ENCODE assay signal across 8 cellular contexts in genomic region chr10:97498076-97498840, GRCh38. TPM values are rescaled to one million over a fixed set of nuclear protein-coding genes. Genes with fewer than 3 reads are reported as not detected.
DNase-seq lines count a peak whose midpoint lies in the region; TF ChIP-seq lines count a peak whose summit lies in the region.

TSS of gene MMS19 (minus strand) at chr10:97498422. CDS start at chr10:97498384, 38 bp downstream.

- peak within 1 kb of the TSS; percentile 66 for H3K27ac ChIP-seq in neural cell (ENCODE audit: low read length)
- H3K27ac ChIP-seq in stomach, result peak within 1 kb of the TSS; percentile 90 to 95 (median 95)

- peaks cover 19 to 62% (median 38%) of the 10 kb centered on the region in 4 donors for H3K4me1 ChIP-seq in stomach

- TF ChIP-seq CTCF in fibroblast of the aortic adventitia (IDR thresholded peaks at IDR 0.05; ENCODE audit: insufficient read depth, low read length), result no peak
- TF ChIP-seq CTCF in neural cell (IDR thresholded peaks at IDR 0.05; ENCODE audit: poor library complexity, severe bottlenecking), result no peak
- TF ChIP-seq CTCF in stomach (IDR thresholded peaks at IDR 0.05), result peak in 3 of 7 experiments; percentile 13 to 44 (median 19)

- DNase-seq in ELF-1 (ENCODE audit: low read depth, low spot score), result peak; percentile 99
- DNase-seq in H7, result peak; percentile 100
- peak; percentile 97 for DNase-seq in M059J (ENCODE audit: low read depth)
- peak; percentile 95 to 97 for DNase-seq in SHP77 (lab: John Stamatoyannopoulos, UW)
- peak; percentile 99 for DNase-seq in activated effector memory CD4-positive, alpha-beta T cell treated with Interleukin-2 at 50 U/mL for 16 hours
- peak; percentile 98 for DNase-seq in fibroblast of the aortic adventitia (ENCODE audit: low read depth)
- peak; percentile 100 for DNase-seq in stomach

- no peaks in the 10 kb centered on the region for H4K20me1 ChIP-seq in neural cell (ENCODE audit: insufficient read depth)

- H2AFZ ChIP-seq in neural cell (ENCODE audit: low read depth, low read length), result peak within 1 kb of the TSS; percentile 92

- WGBS in stomach, 5 donors, result 0 to 1% (median 0%) methylated on average over 31 to 73 of the region's 73 CpGs

- peaks cover 5% of the 10 kb centered on the region for H3F3A ChIP-seq in neural cell (ENCODE audit: insufficient read depth, low read length, poor library complexity, severe bottlenecking)

- no peaks in the 10 kb centered on the region for H3K9me2 ChIP-seq in neural cell (ENCODE audit: insufficient read depth, low read length)

- H3K36me3 ChIP-seq in H7 (replicated peaks; ENCODE audit: control insufficient read depth, insufficient read depth, low read length), result peaks cover under 1% of the 10 kb centered on the region; the same call in 1 of the 2 replicates
- H3K36me3 ChIP-seq in neural cell (ENCODE audit: insufficient read depth, low read length), result no peaks in the 10 kb centered on the region
- peaks cover 0 to 3% (median 3%) of the 10 kb centered on the region in 4 donors for H3K36me3 ChIP-seq in stomach

- no peak for TF ChIP-seq RAD21 in neural cell (conservative IDR thresholded peaks at IDR 0.05)

- H3K9me3 ChIP-seq in neural cell (ENCODE audit: low read length) (no peaks in the 10 kb centered on the region), stomach (no peaks in the 10 kb centered on the region)

- H3K27me3 ChIP-seq in H7 (ENCODE audit: control insufficient read depth, insufficient read depth, low read length) (peaks cover 9% of the 10 kb centered on the region), neural cell (ENCODE audit: insufficient read depth, low read depth, low read length) (peaks cover 36% of the 10 kb centered on the region), stomach (no peaks in the 10 kb centered on the region)

- peak within 1 kb of the TSS; percentile 82 for H3K9ac ChIP-seq in neural cell (ENCODE audit: low read length)

- H3K4me3 ChIP-seq in H7 (ENCODE audit: insufficient read depth, low read depth, low read length), result peak within 1 kb of the TSS; percentile 88
- peak within 1 kb of the TSS; percentile 99 for H3K4me3 ChIP-seq in fibroblast of the aortic adventitia (ENCODE audit: low read depth, low read length)
- peak within 1 kb of the TSS; percentile 98 for H3K4me3 ChIP-seq in neural cell (ENCODE audit: low read length)
- peak within 1 kb of the TSS; percentile 76 to 97 (median 94) for H3K4me3 ChIP-seq in stomach

- peaks cover 25% of the 10 kb centered on the region for H3K79me2 ChIP-seq in neural cell (replicated peaks; ENCODE audit: insufficient read depth, low read length)

- intact Hi-C loops in stomach (cut with DNase I; ENCODE audit: low total_unique reads), result no loop called here

- peak within 1 kb of the TSS; percentile 96 for H3K4me2 ChIP-seq in neural cell (ENCODE audit: low read length)

- TF ChIP-seq POLR2A in stomach (IDR thresholded peaks at IDR 0.05), result peak in 1 of 4 donors; percentile 45

- TF ChIP-seq EP300 in neural cell (conservative IDR thresholded peaks at IDR 0.05; ENCODE audit: poor library complexity, severe bottlenecking), result no peak
- no peak for TF ChIP-seq EP300 in stomach (IDR thresholded peaks at IDR 0.05)

TF ChIP-seq in neural cell, 6 proteins besides CTCF, POLR2A, EP300 and RAD21:
- TF ChIP-seq REST (IDR thresholded peaks at IDR 0.05; ENCODE audit: borderline replicate concordance), result peak; percentile 84
- peak; percentile 82 for TF ChIP-seq MXI1 (conservative IDR thresholded peaks at IDR 0.05; ENCODE audit: poor library complexity, severe bottlenecking)
- no peak for TF ChIP-seq SMC3 (conservative IDR thresholded peaks at IDR 0.05; ENCODE audit: poor library complexity)
- TF ChIP-seq TAF1 (IDR thresholded peaks at IDR 0.05; ENCODE audit: low read depth), result peak; percentile 85
- no peak for TF ChIP-seq EZH2 (IDR thresholded peaks at IDR 0.05; ENCODE audit: borderline replicate concordance, insufficient read depth, low read length, poor library complexity, severe bottlenecking)
- TF ChIP-seq POLR2AphosphoS5 (IDR thresholded peaks at IDR 0.05), result peak; percentile 81

RNA-seq across cellular contexts. Expression of gene MMS19, which starts in this region (rescaled TPM):
- total RNA-seq in H7 (2014; rRNA removed; shearing (Covaris generic)), result 177 and 188 TPM in 2 replicates
- total RNA-seq in M059J (2014; rRNA removed; shearing (Covaris generic)), result 68.0 and 71.8 TPM in 2 replicates
- total RNA-seq in fibroblast of the aortic adventitia (ENCODE audit: low replicate concordance), result 50.9 and 81.1 TPM in 2 replicates
- polyA plus RNA-seq in neural cell, result 49.8 and 54.1 TPM in 2 replicates
- polyA minus RNA-seq in neural cell, result 57.4 and 61.4 TPM in 2 replicates
- total RNA-seq in stomach, result 100 to 1,000 TPM in 1 of 5 donors, 10 to 100 TPM in 4; 55.1 to 146 (median 59.7) TPM
- polyA plus RNA-seq in stomach, result 10 to 100 TPM; 30.9 to 59.6 (median 30.9) TPM

Comparison
In these comparisons a context has a peak if more than half of its experiments do, and no peak if none do; other contexts are left out.
1. Peak in every context shown above with its lines: DNase-seq, H3K4me3 ChIP-seq and H3K27ac ChIP-seq.